In genomic region chr13:110912651-110913051, GRCh38 we compare ENCODE assay signal across 8 cellular contexts. TPM values are rescaled to one million over a fixed set of nuclear protein-coding genes. Genes with fewer than 3 reads are reported as not detected.
DNase-seq lines count a peak whose midpoint lies in the region; ATAC-seq and TF ChIP-seq lines count a peak whose summit lies in the region.

No MANE protein-coding gene starts in this region.

- H3K36me3 ChIP-seq in SU-DHL-6 (ENCODE audit: low read length) (peaks cover 12% of the 10 kb centered on the region), gastroesophageal sphincter (no peaks in the 10 kb centered on the region), skeletal muscle satellite cell (ENCODE audit: insufficient read depth, low read length) (peaks cover 28% of the 10 kb centered on the region)

- no peaks in the 10 kb centered on the region for H3K9me2 ChIP-seq in SU-DHL-6 (replicated peaks; ENCODE audit: insufficient read depth, low read length)

- H4K20me1 ChIP-seq in SU-DHL-6 (ENCODE audit: low read depth, low read length) = peaks cover 25% of the 10 kb centered on the region

- TF ChIP-seq CTCF in SU-DHL-6 (IDR thresholded peaks at IDR 0.05; ENCODE audit: insufficient read depth, low read length, poor library complexity, severe bottlenecking) = no peak
- no peak for TF ChIP-seq CTCF in gastroesophageal sphincter (IDR thresholded peaks at IDR 0.05)

- ATAC-seq in gastroesophageal sphincter = no peak
- no peak for ATAC-seq in HG02884 (IDR thresholded peaks at IDR 0.05; ENCODE audit: unreplicated experiment)

- H3K79me2 ChIP-seq in SU-DHL-6 (ENCODE audit: insufficient read depth, low read length) = peaks cover 69% of the 10 kb centered on the region

- TF ChIP-seq EP300 in gastroesophageal sphincter (IDR thresholded peaks at IDR 0.05) = no peak

- H3K9me3 ChIP-seq in SU-DHL-6 (ENCODE audit: insufficient read depth, low read length) (no peaks in the 10 kb centered on the region), gastroesophageal sphincter (no peaks in the 10 kb centered on the region), skeletal muscle satellite cell (replicated peaks; ENCODE audit: low read length) (no peaks in the 10 kb centered on the region)

- peaks cover 11% of the 10 kb centered on the region for H3F3A ChIP-seq in SU-DHL-6 (ENCODE audit: insufficient read depth)

- no peaks in the 10 kb centered on the region for H3K9me3 Mint-ChIP-seq in activated CD4-positive, alpha-beta T cell treated with anti-CD3 and anti-CD28 coated beads, Interleukin-2, amount 10 ng/mL, durations not matched to agents 24 days and 14 days

- intact Hi-C loops in activated CD4-positive, alpha-beta T cell treated with anti-CD3 and anti-CD28 coated beads, Interleukin-2, amount 10 ng/mL, durations not matched to agents 24 days and 14 days (cut with micrococcal nuclease) = loop anchor here (5.0 to 10.0 kb wide), 3 partner anchors 272 to 1672 kb away; partner anchors contain the start of genes NAXD and TUBGCP3

- no peak for TF ChIP-seq POLR2A in gastroesophageal sphincter (IDR thresholded peaks at IDR 0.05)

- peaks cover 51% of the 10 kb centered on the region for H3K36me3 Mint-ChIP-seq in activated CD4-positive, alpha-beta T cell treated with anti-CD3 and anti-CD28 coated beads, Interleukin-2, amount 10 ng/mL, durations not matched to agents 24 days and 14 days (ENCODE audit: low read depth)

- H3K4me1 Mint-ChIP-seq in activated CD4-positive, alpha-beta T cell treated with anti-CD3 and anti-CD28 coated beads, Interleukin-2, amount 10 ng/mL, durations not matched to agents 24 days and 14 days = peaks cover 55% of the 10 kb centered on the region

- peak overlapping the region; percentile 92 for H3K27ac Mint-ChIP-seq in activated CD4-positive, alpha-beta T cell treated with anti-CD3 and anti-CD28 coated beads, Interleukin-2, amount 10 ng/mL, durations not matched to agents 24 days and 14 days

- WGBS in gastroesophageal sphincter (ENCODE audit: low coverage in 1 of 2), 2 donors = 0% methylated on average over 5 to 8 of the region's 10 CpGs

- H3K27ac ChIP-seq in SU-DHL-6 (ENCODE audit: low read depth, low read length) (peak overlapping the region; percentile 87), gastroesophageal sphincter (peak overlapping the region; percentile 90 to 100 (median 100))

- H2AFZ ChIP-seq in SU-DHL-6 (ENCODE audit: low read depth, low read length, severe bottlenecking) = no peak overlapping the region

- H3K27me3 ChIP-seq in SU-DHL-6 (ENCODE audit: low read length) (no peaks in the 10 kb centered on the region), gastroesophageal sphincter (no peaks in the 10 kb centered on the region), skeletal muscle satellite cell (ENCODE audit: control insufficient read depth, insufficient read depth, low read length) (no peaks in the 10 kb centered on the region)

- H3K9ac ChIP-seq in SU-DHL-6 (ENCODE audit: low read length) (peak overlapping the region; percentile 99), skeletal muscle satellite cell (ENCODE audit: low read depth, low read length) (peak overlapping the region; percentile 97)

- peak overlapping the region; percentile 90 for H3K4me2 ChIP-seq in SU-DHL-6 (ENCODE audit: low read depth, low read length, poor library complexity, severe bottlenecking)
- H3K4me2 ChIP-seq in skeletal muscle satellite cell (ENCODE audit: low read length) = peak overlapping the region; percentile 96

- H3K4me3 Mint-ChIP-seq in activated CD4-positive, alpha-beta T cell treated with anti-CD3 and anti-CD28 coated beads, Interleukin-2, amount 10 ng/mL, durations not matched to agents 24 days and 14 days = peak overlapping the region; percentile 92

- H3K27me3 Mint-ChIP-seq in activated CD4-positive, alpha-beta T cell treated with anti-CD3 and anti-CD28 coated beads, Interleukin-2, amount 10 ng/mL, durations not matched to agents 24 days and 14 days = no peaks in the 10 kb centered on the region

- H3K4me3 ChIP-seq in SU-DHL-6 (ENCODE audit: insufficient read depth, low read length, poor library complexity, severe bottlenecking) (peak overlapping the region; percentile 81), gastroesophageal sphincter (peak overlapping the region; percentile 74 to 99), skeletal muscle satellite cell (ENCODE audit: low read length) (peak overlapping the region; percentile 100)

- DNase-seq in activated CD4-positive, alpha-beta T cell treated with anti-CD3 and anti-CD28 coated beads, Interleukin-2, amount 10 ng/mL, durations not matched to agents 24 days and 14 days = no peak
- no peak for DNase-seq in activated CD4-positive, alpha-beta T cell treated with anti-CD3 and anti-CD28 coated beads for 4 hours
- DNase-seq in activated effector memory CD4-positive, alpha-beta T cell treated with Interleukin-2 at 50 U/mL for 16 hours = no peak
- DNase-seq in SHP77 treated with DMSO at 0.1 percent for 48 hours (lab: John Stamatoyannopoulos, UW) = no peak

- peaks cover 13 to 73% (median 37%) of the 10 kb centered on the region in 3 donors for H3K4me1 ChIP-seq in gastroesophageal sphincter
- H3K4me1 ChIP-seq in skeletal muscle satellite cell (ENCODE audit: control insufficient read depth, insufficient read depth, low read length) = peaks cover 59% of the 10 kb centered on the region

RNA-seq across cellular contexts. Expression of gene ANKRD10, which starts 2.2 kb away (rescaled TPM):
- total RNA-seq in activated CD4-positive, alpha-beta T cell treated with anti-CD3 and anti-CD28 coated beads, Interleukin-2, amount 10 ng/mL, durations not matched to agents 24 days and 14 days = 145 and 147 TPM in 2 replicates
- 100 to 1,000 TPM in 3 of 4 donors, 10 to 100 TPM in 1; 97.8 to 189 (median 114) TPM for total RNA-seq in gastroesophageal sphincter
- 44.1 and 46.9 TPM in 2 replicates for total RNA-seq in skeletal muscle satellite cell (2012; rRNA removed)
